Comparison of ENCODE assay signal across 9 cellular contexts in genomic region chr6:87722831-87723726, GRCh38. TPM values are rescaled to one million over a fixed set of nuclear protein-coding genes. Genes with fewer than 3 reads are reported as not detected.
DNase-seq lines count a peak whose midpoint lies in the region; ATAC-seq, FAIRE-seq and TF ChIP-seq lines count a peak whose summit lies in the region.
"Had no signal": no experiment of that assay in that cellular context is flagged by ENCODE, and none has a peak within 500 bp of the region (broad histone marks: within the 10 kb centered on the region; RNA-seq: fewer than 3 reads in every experiment).

No MANE protein-coding gene starts in this region.

- peak overlapping the region; percentile 93 for H3K27ac ChIP-seq in A549
- H3K27ac ChIP-seq in KMS-11 = peak overlapping the region; percentile 96

- peak in 1 of 2 experiments; percentile 45; a peak in 3 of 5 replicates for TF ChIP-seq RAD21 in A549 (conservative IDR thresholded peaks at IDR 0.05 in 1 of 2, IDR thresholded peaks at IDR 0.05 in 1 of 2)

- TF ChIP-seq EP300 in A549 (IDR thresholded peaks at IDR 0.05) = peak; percentile 72 to 83; a peak in 2 of 5 replicates

- no peak overlapping the region for H3K4me3 Mint-ChIP-seq in activated CD8-positive, alpha-beta T cell treated with anti-CD3 and anti-CD28 coated beads, Interleukin-2, amount 10 ng/mL, durations not matched to agents 7 days and 5 days
- no peak overlapping the region for H3K4me3 Mint-ChIP-seq in progenitor cell of endocrine pancreas (ENCODE audit: low read depth)

- H3K9me3 Mint-ChIP-seq in activated CD8-positive, alpha-beta T cell treated with anti-CD3 and anti-CD28 coated beads, Interleukin-2, amount 10 ng/mL, durations not matched to agents 7 days and 5 days (ENCODE audit: insufficient read depth) = no peaks in the 10 kb centered on the region
- no peaks in the 10 kb centered on the region for H3K9me3 Mint-ChIP-seq in progenitor cell of endocrine pancreas (ENCODE audit: low read depth)

- H3K27me3 Mint-ChIP-seq in activated CD8-positive, alpha-beta T cell treated with anti-CD3 and anti-CD28 coated beads, Interleukin-2, amount 10 ng/mL, durations not matched to agents 7 days and 5 days (ENCODE audit: low read depth) = peaks cover 2% of the 10 kb centered on the region
- H3K27me3 Mint-ChIP-seq in progenitor cell of endocrine pancreas = no peaks in the 10 kb centered on the region

- H3K4me1 ChIP-seq in A549 (peaks cover 59% of the 10 kb centered on the region), KMS-11 (ENCODE audit: low read depth, poor library complexity, severe bottlenecking) (peaks cover 79% of the 10 kb centered on the region)

- 5% methylated on average over 7 of the region's 8 CpGs for WGBS in A549 (ENCODE audit: missing lambda C conversion rate)

- H3K79me2 ChIP-seq in KMS-11 (ENCODE audit: insufficient read depth, low read depth) = no peaks in the 10 kb centered on the region

- H3K9ac ChIP-seq in KMS-11 = peak overlapping the region; percentile 67; the same call in 1 of the 2 replicates

- ATAC-seq in A549 = peak; percentile 93 to 97
- peak; percentile 41 for ATAC-seq in GM18873 (IDR thresholded peaks at IDR 0.05; ENCODE audit: low FRiP score, unreplicated experiment)
- no peak for ATAC-seq in activated CD8-positive, alpha-beta T cell treated with anti-CD3 and anti-CD28 coated beads, Interleukin-2, amount 10 ng/mL, durations not matched to agents 7 days and 5 days
- ATAC-seq in GM21515 (IDR thresholded peaks at IDR 0.05; ENCODE audit: unreplicated experiment) = no peak
- no peak for ATAC-seq in GM19452 (IDR thresholded peaks at IDR 0.05; ENCODE audit: unreplicated experiment)

- H3K36me3 ChIP-seq in KMS-11 (ENCODE audit: insufficient read depth) = no peaks in the 10 kb centered on the region

- H3K27me3 ChIP-seq in KMS-11 (ENCODE audit: insufficient read depth, low read depth) = no peaks in the 10 kb centered on the region

- H4K20me1 ChIP-seq in KMS-11 (ENCODE audit: insufficient read depth) = no peaks in the 10 kb centered on the region

- H3K4me1 Mint-ChIP-seq in activated CD8-positive, alpha-beta T cell treated with anti-CD3 and anti-CD28 coated beads, Interleukin-2, amount 10 ng/mL, durations not matched to agents 7 days and 5 days (ENCODE audit: low read depth) = peaks cover 41% of the 10 kb centered on the region
- peaks cover 8% of the 10 kb centered on the region for H3K4me1 Mint-ChIP-seq in progenitor cell of endocrine pancreas (ENCODE audit: low read depth)

- POLR2A ChIA-PET in A549 (lab: Yijun Ruan, JAX) = interaction anchor here (0.9 to 1.4 kb wide), 4 partner anchors 9 to 67 kb away, joined by 3 to 14 read pairs (median 4); partner anchors contain the start of gene AKIRIN2
- POLR2A ChIA-PET in activated CD8-positive, alpha-beta T cell treated with anti-CD3 and anti-CD28 coated beads, Interleukin-2, amount 10 ng/mL, durations not matched to agents 7 days and 5 days (lab: Charles Lee) = interaction anchor here (1.5 to 2.0 kb wide), 2 partner anchors 17 to 21 kb away, joined by 4 to 5 read pairs; partner anchors contain the start of gene AKIRIN2

- intact Hi-C loops in cardiac septum (cut with DNase I) = no loop called here

- H2AFZ ChIP-seq in KMS-11 (ENCODE audit: low read depth) = peak overlapping the region; percentile 16; the same call in 1 of the 2 replicates

- DNase-seq in A549 (ENCODE audit: low read depth in 1 of 2, low spot score in 1 of 2) = peak; percentile 78 to 94
- no peak for DNase-seq in activated CD8-positive, alpha-beta T cell treated with anti-CD3 and anti-CD28 coated beads, Interleukin-2, amount 10 ng/mL, durations not matched to agents 7 days and 5 days
- peak; percentile 89 for DNase-seq in cardiac septum (ENCODE audit: low spot score)
- DNase-seq in progenitor cell of endocrine pancreas (ENCODE audit: low spot score, unreplicated experiment) = no peak

- CTCF ChIA-PET in A549 (lab: Yijun Ruan, JAX) = interaction anchor here (0.8 to 2.0 kb wide), 2 partner anchors 17 to 50 kb away, joined by 3 to 7 read pairs; no protein-coding TSS in a partner anchor
- CTCF ChIA-PET in activated CD8-positive, alpha-beta T cell treated with anti-CD3 and anti-CD28 coated beads, Interleukin-2, amount 10 ng/mL, durations not matched to agents 7 days and 5 days (lab: Charles Lee) = no interaction called here

- no peak for TF ChIP-seq POLR2A in A549 (IDR thresholded peaks at IDR 0.05; ENCODE audit: low read length)

- peak overlapping the region; percentile 48 for H3K27ac Mint-ChIP-seq in activated CD8-positive, alpha-beta T cell treated with anti-CD3 and anti-CD28 coated beads, Interleukin-2, amount 10 ng/mL, durations not matched to agents 7 days and 5 days
- peak overlapping the region; percentile 76 for H3K27ac Mint-ChIP-seq in progenitor cell of endocrine pancreas

- TF ChIP-seq CTCF in A549 (IDR thresholded peaks at IDR 0.05) (no peak), KMS-11 (conservative IDR thresholded peaks at IDR 0.05; ENCODE audit: low read depth, low read length) (no peak), progenitor cell of endocrine pancreas (IDR thresholded peaks at IDR 0.05; ENCODE audit: unreplicated experiment) (no peak)

- no peaks in the 10 kb centered on the region for H3K36me3 Mint-ChIP-seq in activated CD8-positive, alpha-beta T cell treated with anti-CD3 and anti-CD28 coated beads, Interleukin-2, amount 10 ng/mL, durations not matched to agents 7 days and 5 days (ENCODE audit: low read depth)
- no peaks in the 10 kb centered on the region for H3K36me3 Mint-ChIP-seq in progenitor cell of endocrine pancreas (ENCODE audit: insufficient read depth)

- 0 out of 3 replicates have a peak, but pooled peaks cover 7% of the 10 kb centered on the region for H3K9me3 ChIP-seq in A549

- peak; percentile 39 for FAIRE-seq in A549 (lab: Jason Lieb, UNC)
- FAIRE-seq: colon had no signal

- H3K4me3 ChIP-seq in A549 (no peak overlapping the region), KMS-11 (IDR thresholded peaks at IDR 0.05; ENCODE audit: insufficient read depth, low read depth, low read length) (no peak overlapping the region)

- H3K4me2 ChIP-seq in A549 (peak overlapping the region; percentile 60), KMS-11 (peak overlapping the region; percentile 94)

TF ChIP-seq in A549, 52 proteins besides CTCF, POLR2A, EP300 and RAD21 (continues in another document):
- no peak for TF ChIP-seq CHD4 (IDR thresholded peaks at IDR 0.05; ENCODE audit: borderline replicate concordance)
- no peak for TF ChIP-seq SREBF2 (IDR thresholded peaks at IDR 0.05)
- TF ChIP-seq POLR2AphosphoS2 (conservative IDR thresholded peaks at IDR 0.05; ENCODE audit: low read length) = no peak
- no peak for TF ChIP-seq HES2 (IDR thresholded peaks at IDR 0.05)
- no peak for TF ChIP-seq HOXA7 (CRISPR knock-in tag; IDR thresholded peaks at IDR 0.05)
- peak; percentile 68 for TF ChIP-seq EHF (CRISPR knock-in tag; IDR thresholded peaks at IDR 0.05)
- peak; percentile 100 for TF ChIP-seq MAFK (IDR thresholded peaks at IDR 0.05; ENCODE audit: partially characterized antibody)
- no peak for TF ChIP-seq MYC (IDR thresholded peaks at IDR 0.05; ENCODE audit: borderline replicate concordance, low read length)
- TF ChIP-seq KDM5A (IDR thresholded peaks at IDR 0.05) = no peak
- TF ChIP-seq FOSB (CRISPR knock-in tag; IDR thresholded peaks at IDR 0.05) = no peak
- no peak for TF ChIP-seq RNF2 (IDR thresholded peaks at IDR 0.05; ENCODE audit: borderline replicate concordance, low read depth)
- no peak for TF ChIP-seq PHF8 (IDR thresholded peaks at IDR 0.05; ENCODE audit: borderline replicate concordance, low read depth)
- TF ChIP-seq CBX2 (IDR thresholded peaks at IDR 0.05; ENCODE audit: borderline replicate concordance, low read depth) = no peak
- no peak for TF ChIP-seq CHD2 (IDR thresholded peaks at IDR 0.05; ENCODE audit: low read length, partially characterized antibody)
- TF ChIP-seq JUNB (IDR thresholded peaks at IDR 0.05) = peak; percentile 79
- TF ChIP-seq EHMT2 (IDR thresholded peaks at IDR 0.05; ENCODE audit: low read depth) = no peak
- TF ChIP-seq MAZ (IDR thresholded peaks at IDR 0.05; ENCODE audit: borderline replicate concordance, low read depth, low read length) = no peak
- no peak for TF ChIP-seq HMGXB4 (CRISPR knock-in tag; IDR thresholded peaks at IDR 0.05; ENCODE audit: borderline replicate concordance)
- peak; percentile 98 for TF ChIP-seq NFE2L2 (conservative IDR thresholded peaks at IDR 0.05; ENCODE audit: low read length)
- TF ChIP-seq NPAS2 (CRISPR knock-in tag; IDR thresholded peaks at IDR 0.05; ENCODE audit: borderline replicate concordance) = no peak
- TF ChIP-seq HDAC2 (IDR thresholded peaks at IDR 0.05) = no peak
- TF ChIP-seq GATA3 (IDR thresholded peaks at IDR 0.05; ENCODE audit: borderline replicate concordance) = peak; percentile 86; the same call in 1 of the 2 replicates

RNA-seq across cellular contexts. Expression of gene AKIRIN2, which starts 21.0 kb away (rescaled TPM):
- polyA plus RNA-seq in A549 (2011; rRNA removed) (23.7 and 28.8 TPM in 2 replicates), A549 (2017; fragmentation: RNase III; extraction: RNeasy Plus Mini Kit Qiagen cat#74134 plus additional on column Dnase treatment) (39.1 to 41.6 TPM (median 40.1 TPM) in 3 replicates)
- polyA plus RNA-seq in A549 (2012; cell fraction: cytosol; rRNA removed) = 28.6 and 32.2 TPM in 2 replicates
- 28.2 and 33.2 TPM in 2 replicates for polyA plus RNA-seq in A549 (2012; cell fraction: nucleus; rRNA removed)
- polyA minus RNA-seq in A549 (2011; rRNA and poly(A)+ RNA removed) = 13.6 and 20.5 TPM in 2 replicates
- total RNA-seq in activated CD8-positive, alpha-beta T cell treated with anti-CD3 and anti-CD28 coated beads, Interleukin-2, amount 10 ng/mL, durations not matched to agents 7 days and 5 days = 10 to 100 TPM; 42.1 to 45.2 TPM
- total RNA-seq in cardiac septum (52.8 TPM), progenitor cell of endocrine pancreas (77.8 and 86.3 TPM in 2 replicates)

Comparison
In these comparisons a context has a peak if more than half of its experiments do, and no peak if none do; other contexts are left out.
1. ATAC-seq: peak in A549 (2 of 2) and GM18873 (single experiment); none in activated CD8-positive, alpha-beta T cell treated with anti-CD3 and anti-CD28 coated beads, Interleukin-2, amount 10 ng/mL, durations not matched to agents 7 days and 5 days (single experiment), GM21515 (single experiment) and GM19452 (single experiment).
2. DNase-seq: peak in A549 (2 of 2) and cardiac septum (single experiment); none in activated CD8-positive, alpha-beta T cell treated with anti-CD3 and anti-CD28 coated beads, Interleukin-2, amount 10 ng/mL, durations not matched to agents 7 days and 5 days (single experiment) and progenitor cell of endocrine pancreas (single experiment).